ENCODE assay signal across 7 cellular contexts in genomic region chr20:23003916-23004315, GRCh38. TPM values are rescaled to one million over a fixed set of nuclear protein-coding genes. Genes with fewer than 3 reads are reported as not detected.
"Had no signal": no experiment of that assay in that cellular context is flagged by ENCODE, and none has a peak within 500 bp of the region (broad histone marks: within the 10 kb centered on the region; RNA-seq: fewer than 3 reads in every experiment).

No MANE protein-coding gene starts in this region.

- DNase-seq: H9, HCEC 1CT, IMR-90 had no signal

- H2AFZ ChIP-seq: GM23338 had no signal

- H3K9me3 Mint-ChIP-seq: GM23338, H9 had no signal

- ATAC-seq: GM23338, K562 had no signal

- H3K4me2 ChIP-seq: GM23338 had no signal

- H3K27ac Mint-ChIP-seq: GM23338, H9 had no signal

- H3K4me3 Mint-ChIP-seq: GM23338, H9 had no signal

- H3K4me3 ChIP-seq: GM23338, K562 had no signal

RNA-seq across cellular contexts. Expression of gene SSTR4, which starts 31.2 kb away (rescaled TPM):
- total RNA-seq: GM23338, H1, H9, HT-29, IMR-90, K562 had no signal
- polyA plus RNA-seq: GM23338, IMR-90, K562 had no signal

RNA-seq across cellular contexts. Expression of gene THBD, which starts 45.6 kb away (rescaled TPM):
- total RNA-seq: HT-29, IMR-90 had no signal
